Comparison of ENCODE assay signal across 14 cellular contexts in genomic region chr13:112073245-112074138, GRCh38. TPM values are rescaled to one million over a fixed set of nuclear protein-coding genes. Genes with fewer than 3 reads are reported as not detected.
DNase-seq lines count a peak whose midpoint lies in the region; ATAC-seq, FAIRE-seq and TF ChIP-seq lines count a peak whose summit lies in the region.
"Had no signal": no experiment of that assay in that cellular context is flagged by ENCODE, and none has a peak within 500 bp of the region (broad histone marks: within the 10 kb centered on the region; RNA-seq: fewer than 3 reads in every experiment).

No MANE protein-coding gene starts in this region.

- peaks cover 0 to 93% (median 76%) of the 10 kb centered on the region in 11 experiments; a peak in 18 of 22 replicates for H4K20me1 ChIP-seq in BLaER1 treated with 17β-estradiol and CSF1 and Interleukin-3, amounts not matched to agents 10 nM and 100 nM
- no peaks in the 10 kb centered on the region for H4K20me1 ChIP-seq in HepG2 (ENCODE audit: insufficient read depth, low read length)

- H3K9me3 Mint-ChIP-seq in mesothelial cell of epicardium: no peaks in the 10 kb centered on the region

- no peak for ATAC-seq in HepG2
- no peak for ATAC-seq in HG03159 (IDR thresholded peaks at IDR 0.05; ENCODE audit: unreplicated experiment)
- ATAC-seq in SK-N-SH treated with all-trans-retinoic acid at 6 μM for 48 hours: no peak

- no peak overlapping the region for H3K27ac Mint-ChIP-seq in mesothelial cell of epicardium
- H3K27ac Mint-ChIP-seq: activated T-helper 2 cell treated with anti-CD3 and anti-CD28 coated beads, Interferon-gamma antibody, Interleukin-2, Interleukin-4, amounts not matched to agents 10 μg/mL and 5 μg/mL and 100 μg/mL, durations not matched to agents 14 hours and 24 hours and 36 hours had no signal

- no peaks in the 10 kb centered on the region for H3K36me3 Mint-ChIP-seq in mesothelial cell of epicardium

- BruUV-seq in HepG2 (replicated peaks; lab: Mats Ljungman, UMichigan): no TSS peak

- H3K4me1 ChIP-seq in BLaER1 treated with 17β-estradiol and CSF1 and Interleukin-3, amounts not matched to agents 10 nM and 100 nM: peaks cover 6 to 17% (median 9%) of the 10 kb centered on the region in 10 experiments; a peak in 13 of 20 replicates
- H3K4me1 ChIP-seq in HUES64 (ENCODE audit: insufficient read depth, low read length): peaks cover 15% of the 10 kb centered on the region
- no peaks in the 10 kb centered on the region for H3K4me1 ChIP-seq in HepG2 (ENCODE audit: insufficient read depth, low read length)

- H3K4me3 Mint-ChIP-seq in mesothelial cell of epicardium: peak overlapping the region; percentile 60

- intact Hi-C loops in HepG2 (cut with micrococcal nuclease; ENCODE audit: unreplicated experiment): no loop called here

- H3K4me1 Mint-ChIP-seq in mesothelial cell of epicardium: peaks cover 18% of the 10 kb centered on the region

- peak overlapping the region in 7 of 10 experiments; percentile 29 to 59 (median 42); a peak in 11 of 20 replicates for H3K4me3 ChIP-seq in BLaER1 treated with 17β-estradiol and CSF1 and Interleukin-3, amounts not matched to agents 10 nM and 100 nM
- H3K4me3 ChIP-seq in HUES64 (ENCODE audit: low read length) (peak overlapping the region; percentile 50), HepG2 (replicated peaks in 1 of 3; ENCODE audit: insufficient read depth in 1 of 3, low read depth in 2 of 3, low read length in 3 of 3) (no peak overlapping the region)

- H3K4me2 ChIP-seq in BLaER1 treated with 17β-estradiol and CSF1 and Interleukin-3, amounts not matched to agents 10 nM and 100 nM: peak overlapping the region; percentile 53 to 86 (median 72); a peak in 20 of 22 replicates
- no peak overlapping the region for H3K4me2 ChIP-seq in HepG2 (ENCODE audit: low read depth, low read length)

- TF ChIP-seq RAD21 in HepG2 (CRISPR knock-in tag; IDR thresholded peaks at IDR 0.05): no peak

- TF ChIP-seq EP300 in HepG2 (IDR thresholded peaks at IDR 0.05; ENCODE audit: low read depth in 2 of 2, low read length in 2 of 2): no peak
- TF ChIP-seq EP300 in HepG2 (CRISPR knock-in tag; IDR thresholded peaks at IDR 0.05; ENCODE audit: borderline replicate concordance): no peak

- CTCF ChIA-PET in HepG2 (lab: Yijun Ruan, JAX; ENCODE audit: low intra/inter-chr PET ratio, low total read pairs): no interaction called here

- no peaks in the 10 kb centered on the region for H3K79me2 ChIP-seq in HepG2 (ENCODE audit: insufficient read depth, low read length)

- FAIRE-seq in HepG2 (lab: Jason Lieb, UNC): no peak

- DNase-seq in mesothelial cell of epicardium (ENCODE audit: low spot score in 2 of 2, unreplicated experiment in 2 of 2): no peak
- DNase-seq in HepG2 (ENCODE audit: low spot score): no peak
- DNase-seq in SKM-1 treated with dmso at 0.1 percent for 144 hours (lab: John Stamatoyannopoulos, UW; ENCODE audit: unreplicated experiment): no peak
- DNase-seq: KBM-7; NK-92 treated with Interleukin-12 subunit alpha and Interleukin-12 subunit beta, amount 100 ng/mL, for 24 hours; stimulated activated CD4-positive, alpha-beta T cell treated with anti-CD3 and anti-CD28 coated beads, Interleukin-2, amount 100 ng/mL, for 48 hours had no signal

- H2AFZ ChIP-seq in HepG2 (ENCODE audit: low read length): no peak overlapping the region

- peaks cover 97 to 100% (median 98%) of the 10 kb centered on the region in 11 experiments for H3K27me3 ChIP-seq in BLaER1 treated with 17β-estradiol and CSF1 and Interleukin-3, amounts not matched to agents 10 nM and 100 nM
- peaks cover 85% of the 10 kb centered on the region for H3K27me3 ChIP-seq in HUES64 (ENCODE audit: insufficient read depth, low read length)
- H3K27me3 ChIP-seq in HepG2 (ENCODE audit: control insufficient read depth in 1 of 2, insufficient read depth in 2 of 2, low read length in 2 of 2): peaks cover 7 to 55% of the 10 kb centered on the region in 2 experiments

- H3K9me3 ChIP-seq in BLaER1 treated with 17β-estradiol and CSF1 and Interleukin-3, amounts not matched to agents 10 nM and 100 nM (replicated peaks in 1 of 11): peaks cover 7 to 15% (median 9%) of the 10 kb centered on the region in 11 experiments
- H3K9me3 ChIP-seq in HUES64 (ENCODE audit: insufficient read depth, low read depth, low read length) (no peaks in the 10 kb centered on the region), HepG2 (ENCODE audit: low read length) (no peaks in the 10 kb centered on the region)
- H3K9me3 ChIP-seq: neutrophil had no signal

- H3K9ac ChIP-seq in BLaER1 treated with 17β-estradiol and CSF1 and Interleukin-3, amounts not matched to agents 10 nM and 100 nM: no peak overlapping the region
- no peak overlapping the region for H3K9ac ChIP-seq in HUES64 (ENCODE audit: low read depth, low read length)
- no peak overlapping the region for H3K9ac ChIP-seq in HepG2 (ENCODE audit: insufficient read depth, low read depth, low read length)

- no peaks in the 10 kb centered on the region for H3K36me3 ChIP-seq in BLaER1 treated with 17β-estradiol and CSF1 and Interleukin-3, amounts not matched to agents 10 nM and 100 nM
- H3K36me3 ChIP-seq in HUES64 (ENCODE audit: insufficient read depth, low read length) (no peaks in the 10 kb centered on the region), HepG2 (replicated peaks in 1 of 2; ENCODE audit: control insufficient read depth in 1 of 2, insufficient read depth in 2 of 2, low read length in 2 of 2) (no peaks in the 10 kb centered on the region)
- H3K36me3 ChIP-seq: neutrophil had no signal

- H3K27ac ChIP-seq in BLaER1 treated with 17β-estradiol and CSF1 and Interleukin-3, amounts not matched to agents 10 nM and 100 nM: no peak overlapping the region
- H3K27ac ChIP-seq in HUES64 (ENCODE audit: low read depth, low read length) (peak overlapping the region; percentile 66; the same call in 1 of the 2 replicates), angular gyrus (ENCODE audit: low read depth, low read length) (peak overlapping the region; percentile 41), HepG2 (ENCODE audit: extremely low read length, insufficient read depth, low read length) (no peak overlapping the region)
- H3K27ac ChIP-seq: neutrophil had no signal

- POLR2A ChIA-PET in HepG2 (lab: Yijun Ruan, JAX): no interaction called here

- in situ Hi-C loops in HepG2 (cut with HindIII; ENCODE audit: extremely low pct_ligation_motif_present, low pct_unique_long_range_greater_than_20kb): no loop called here

- TF ChIP-seq CTCF in mesothelial cell of epicardium (IDR thresholded peaks at IDR 0.05; ENCODE audit: unreplicated experiment): no peak
- TF ChIP-seq CTCF in HepG2 (CRISPR knock-in tag; IDR thresholded peaks at IDR 0.05): no peak

- H3K27me3 Mint-ChIP-seq in mesothelial cell of epicardium (ENCODE audit: low read depth): peaks cover 80% of the 10 kb centered on the region

- TF ChIP-seq POLR2A in HepG2 (IDR thresholded peaks at IDR 0.05; ENCODE audit: insufficient read depth in 1 of 2, low read depth in 2 of 2, low read length in 2 of 2): no peak

- WGBS in HUES64: under 1% methylated on average over 75 of the region's 77 CpGs
- WGBS in HepG2 (ENCODE audit: low lambda C conversion rate): 12% methylated on average over 39 of the region's 77 CpGs

TF ChIP-seq in HepG2, 621 proteins besides CTCF, POLR2A, EP300 and RAD21 (continues in another document):
- TF ChIP-seq YEATS4 (CRISPR knock-in tag; IDR thresholded peaks at IDR 0.05; ENCODE audit: borderline replicate concordance) (no peak), TOE1 (CRISPR knock-in tag; IDR thresholded peaks at IDR 0.05) (no peak)

TF ChIP-seq in SK-N-SH treated with all-trans-retinoic acid at 6 μM for 48 hours, 23 proteins besides CTCF, POLR2A, EP300 and RAD21 (continues in another document):
- TF ChIP-seq TOX (CRISPR knock-in tag; IDR thresholded peaks at IDR 0.05; ENCODE audit: borderline replicate concordance) (no peak), TCF4 (CRISPR knock-in tag; IDR thresholded peaks at IDR 0.05; ENCODE audit: borderline replicate concordance) (no peak), ZC3H10 (CRISPR knock-in tag; IDR thresholded peaks at IDR 0.05) (no peak), ZNF8 (CRISPR knock-in tag; IDR thresholded peaks at IDR 0.05) (no peak), GLIS3 (CRISPR knock-in tag; IDR thresholded peaks at IDR 0.05) (no peak), PPARA (CRISPR knock-in tag; IDR thresholded peaks at IDR 0.05; ENCODE audit: borderline replicate concordance) (no peak), RARB (CRISPR knock-in tag; IDR thresholded peaks at IDR 0.05) (no peak), ZFP30 (CRISPR knock-in tag; IDR thresholded peaks at IDR 0.05) (no peak)

RNA-seq across cellular contexts. Expression of gene SOX1, which starts 6.5 kb away (rescaled TPM):
- polyA plus RNA-seq in HUES64 (2013, experiment 1 of 2): 6.5 TPM
- 11.5 TPM for polyA plus RNA-seq in HUES64 (2013, experiment 2 of 2)
- total RNA-seq in mesothelial cell of epicardium: not detected in 3 replicates
- not detected in 2 replicates for total RNA-seq in HepG2 (2016; rRNA removed; fragmentation: Illumina TruSeq; extraction: Trizol)
- total RNA-seq in HepG2 (2016; cell fraction: cytosol; rRNA removed; fragmentation: Illumina TruSeq; extraction: Trizol; ENCODE audit: low read depth): not detected in 2 replicates
- not detected in 2 replicates for total RNA-seq in HepG2 (2016; cell fraction: insoluble cytoplasmic fraction; rRNA removed; fragmentation: Illumina TruSeq; extraction: Trizol)
- total RNA-seq in HepG2 (2016; cell fraction: membrane; rRNA removed; fragmentation: Illumina TruSeq; extraction: Trizol): not detected in 2 replicates
- total RNA-seq in HepG2 (2016; cell fraction: nucleus; rRNA removed; fragmentation: Illumina TruSeq; extraction: Trizol): not detected in 2 replicates
- not detected in 2 replicates for polyA plus RNA-seq in HepG2 (2011; rRNA removed)
- not detected in 2 replicates for polyA plus RNA-seq in HepG2 (2011; cell fraction: cytosol; rRNA removed)
- not detected in 2 replicates for polyA plus RNA-seq in HepG2 (2011; cell fraction: nucleus; rRNA removed)
- not detected in 2 replicates for polyA plus RNA-seq in HepG2 (2012)
- polyA plus RNA-seq in HepG2 (2016; cell fraction: cytosol; fragmentation: Illumina TruSeq; extraction: Trizol; ENCODE audit: low read depth): not detected in 2 replicates
- not detected in 2 replicates for polyA plus RNA-seq in HepG2 (2016; cell fraction: insoluble cytoplasmic fraction; fragmentation: Illumina TruSeq; extraction: Trizol; ENCODE audit: low read depth)
- polyA plus RNA-seq in HepG2 (2016; cell fraction: membrane; fragmentation: Illumina TruSeq; extraction: Trizol; ENCODE audit: low read depth): not detected in 2 replicates
- polyA plus RNA-seq in HepG2 (2016; cell fraction: nucleus; fragmentation: Illumina TruSeq; extraction: Trizol; ENCODE audit: insufficient read depth, low read depth): not detected in 2 replicates
- not detected in 2 replicates for polyA minus RNA-seq in HepG2 (2011; rRNA and poly(A)+ RNA removed; ENCODE audit: low replicate concordance)
- polyA minus RNA-seq in HepG2 (2011; cell fraction: cytosol; rRNA and poly(A)+ RNA removed): not detected in 2 replicates
- not detected in 2 replicates for polyA minus RNA-seq in HepG2 (2011; cell fraction: nucleus; rRNA and poly(A)+ RNA removed)
- total RNA-seq: activated T-helper 2 cell treated with anti-CD3 and anti-CD28 coated beads, Interferon-gamma antibody, Interleukin-2, Interleukin-4, amounts not matched to agents 10 μg/mL and 5 μg/mL and 100 μg/mL, durations not matched to agents 14 hours and 24 hours and 36 hours; dermis microvascular lymphatic vessel endothelial cell had no signal

Comparison
In these comparisons a context has a peak if more than half of its experiments do, and no peak if none do; other contexts are left out.
1. H3K27ac ChIP-seq: peak in HUES64 (single experiment) and angular gyrus (single experiment); none in BLaER1 treated with 17β-estradiol and CSF1 and Interleukin-3, amounts not matched to agents 10 nM and 100 nM (0 of 11) and HepG2 (single experiment).
2. H3K4me3 ChIP-seq: peak in BLaER1 treated with 17β-estradiol and CSF1 and Interleukin-3, amounts not matched to agents 10 nM and 100 nM (7 of 10) and HUES64 (single experiment); none in HepG2 (0 of 3).